ENCODE assay signal across 1 cellular context in the genomic region with DNA sequence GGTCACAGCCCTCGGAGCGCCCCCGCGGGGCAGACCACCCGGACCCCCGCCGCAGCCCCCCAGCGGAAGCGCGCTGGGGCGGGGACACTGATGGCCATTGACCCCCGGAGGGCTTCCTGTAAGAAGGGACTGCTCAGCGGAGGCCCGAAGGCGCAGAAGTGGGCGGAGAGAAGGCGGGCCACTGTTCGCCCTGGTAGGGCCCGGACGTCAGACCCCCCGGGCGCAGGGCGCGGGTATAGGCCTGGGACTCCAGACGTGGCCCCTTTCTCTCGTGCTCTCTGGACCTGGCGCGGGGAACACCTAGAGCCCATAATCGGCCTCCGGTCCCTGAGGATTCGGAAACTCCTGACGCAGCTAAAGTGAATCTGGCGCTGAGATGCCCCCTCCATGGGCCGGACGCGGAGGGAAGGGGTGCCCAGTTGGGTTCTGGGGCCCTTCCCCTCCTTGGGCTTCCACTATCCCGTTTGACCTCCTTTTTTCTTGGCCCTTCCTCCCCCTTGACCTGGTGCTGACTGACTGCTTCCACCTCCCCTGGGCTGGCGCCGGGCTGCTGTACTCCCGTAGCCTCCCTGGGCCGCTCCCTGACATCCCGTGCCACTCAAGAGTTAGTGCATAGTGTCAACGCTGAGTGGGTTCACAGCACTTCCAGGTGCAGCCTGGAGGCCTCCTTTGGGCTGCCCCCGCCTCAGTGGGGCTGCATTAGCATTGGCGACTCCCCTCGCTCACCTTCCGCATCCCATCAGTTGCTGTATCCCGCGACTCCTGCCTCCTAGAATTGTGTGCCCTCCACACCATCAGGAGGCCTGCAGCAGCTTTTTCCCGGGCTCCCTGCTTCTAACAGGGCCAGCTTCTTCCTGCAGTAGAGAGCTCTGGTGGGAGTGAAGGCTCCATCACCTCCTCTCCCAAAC.
TF ChIP-seq lines count a peak whose summit lies in the region.

No MANE protein-coding gene starts in this region.

TF ChIP-seq in GM12878, 131 proteins besides CTCF, POLR2A, EP300 and RAD21:
- TF ChIP-seq CBX5 (IDR thresholded peaks at IDR 0.05; ENCODE audit: low read depth), result no peak
- TF ChIP-seq, protein P1, sequence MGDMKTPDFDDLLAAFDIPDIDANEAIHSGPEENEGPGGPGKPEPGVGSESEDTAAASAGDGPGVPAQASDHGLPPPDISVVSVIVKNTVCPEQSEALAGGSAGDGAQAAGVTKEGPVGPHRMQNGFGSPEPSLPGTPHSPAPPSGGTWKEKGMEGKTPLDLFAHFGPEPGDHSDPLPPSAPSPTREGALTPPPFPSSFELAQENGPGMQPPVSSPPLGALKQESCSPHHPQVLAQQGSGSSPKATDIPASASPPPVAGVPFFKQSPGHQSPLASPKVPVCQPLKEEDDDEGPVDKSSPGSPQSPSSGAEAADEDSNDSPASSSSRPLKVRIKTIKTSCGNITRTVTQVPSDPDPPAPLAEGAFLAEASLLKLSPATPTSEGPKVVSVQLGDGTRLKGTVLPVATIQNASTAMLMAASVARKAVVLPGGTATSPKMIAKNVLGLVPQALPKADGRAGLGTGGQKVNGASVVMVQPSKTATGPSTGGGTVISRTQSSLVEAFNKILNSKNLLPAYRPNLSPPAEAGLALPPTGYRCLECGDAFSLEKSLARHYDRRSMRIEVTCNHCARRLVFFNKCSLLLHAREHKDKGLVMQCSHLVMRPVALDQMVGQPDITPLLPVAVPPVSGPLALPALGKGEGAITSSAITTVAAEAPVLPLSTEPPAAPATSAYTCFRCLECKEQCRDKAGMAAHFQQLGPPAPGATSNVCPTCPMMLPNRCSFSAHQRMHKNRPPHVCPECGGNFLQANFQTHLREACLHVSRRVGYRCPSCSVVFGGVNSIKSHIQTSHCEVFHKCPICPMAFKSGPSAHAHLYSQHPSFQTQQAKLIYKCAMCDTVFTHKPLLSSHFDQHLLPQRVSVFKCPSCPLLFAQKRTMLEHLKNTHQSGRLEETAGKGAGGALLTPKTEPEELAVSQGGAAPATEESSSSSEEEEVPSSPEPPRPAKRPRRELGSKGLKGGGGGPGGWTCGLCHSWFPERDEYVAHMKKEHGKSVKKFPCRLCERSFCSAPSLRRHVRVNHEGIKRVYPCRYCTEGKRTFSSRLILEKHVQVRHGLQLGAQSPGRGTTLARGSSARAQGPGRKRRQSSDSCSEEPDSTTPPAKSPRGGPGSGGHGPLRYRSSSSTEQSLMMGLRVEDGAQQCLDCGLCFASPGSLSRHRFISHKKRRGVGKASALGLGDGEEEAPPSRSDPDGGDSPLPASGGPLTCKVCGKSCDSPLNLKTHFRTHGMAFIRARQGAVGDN (IDR thresholded peaks at IDR 0.05), result 0 out of 2 replicates have a peak, but pooled peaks have one; percentile 8
- no peak for TF ChIP-seq KAT2A (conservative IDR thresholded peaks at IDR 0.05; ENCODE audit: control insufficient read depth, low read depth, low read length)
- no peak for TF ChIP-seq SMAD5 (IDR thresholded peaks at IDR 0.05; ENCODE audit: low read depth)
- TF ChIP-seq GATAD2B (conservative IDR thresholded peaks at IDR 0.05; ENCODE audit: low read depth), result peak; percentile 15
- TF ChIP-seq, protein P2, sequence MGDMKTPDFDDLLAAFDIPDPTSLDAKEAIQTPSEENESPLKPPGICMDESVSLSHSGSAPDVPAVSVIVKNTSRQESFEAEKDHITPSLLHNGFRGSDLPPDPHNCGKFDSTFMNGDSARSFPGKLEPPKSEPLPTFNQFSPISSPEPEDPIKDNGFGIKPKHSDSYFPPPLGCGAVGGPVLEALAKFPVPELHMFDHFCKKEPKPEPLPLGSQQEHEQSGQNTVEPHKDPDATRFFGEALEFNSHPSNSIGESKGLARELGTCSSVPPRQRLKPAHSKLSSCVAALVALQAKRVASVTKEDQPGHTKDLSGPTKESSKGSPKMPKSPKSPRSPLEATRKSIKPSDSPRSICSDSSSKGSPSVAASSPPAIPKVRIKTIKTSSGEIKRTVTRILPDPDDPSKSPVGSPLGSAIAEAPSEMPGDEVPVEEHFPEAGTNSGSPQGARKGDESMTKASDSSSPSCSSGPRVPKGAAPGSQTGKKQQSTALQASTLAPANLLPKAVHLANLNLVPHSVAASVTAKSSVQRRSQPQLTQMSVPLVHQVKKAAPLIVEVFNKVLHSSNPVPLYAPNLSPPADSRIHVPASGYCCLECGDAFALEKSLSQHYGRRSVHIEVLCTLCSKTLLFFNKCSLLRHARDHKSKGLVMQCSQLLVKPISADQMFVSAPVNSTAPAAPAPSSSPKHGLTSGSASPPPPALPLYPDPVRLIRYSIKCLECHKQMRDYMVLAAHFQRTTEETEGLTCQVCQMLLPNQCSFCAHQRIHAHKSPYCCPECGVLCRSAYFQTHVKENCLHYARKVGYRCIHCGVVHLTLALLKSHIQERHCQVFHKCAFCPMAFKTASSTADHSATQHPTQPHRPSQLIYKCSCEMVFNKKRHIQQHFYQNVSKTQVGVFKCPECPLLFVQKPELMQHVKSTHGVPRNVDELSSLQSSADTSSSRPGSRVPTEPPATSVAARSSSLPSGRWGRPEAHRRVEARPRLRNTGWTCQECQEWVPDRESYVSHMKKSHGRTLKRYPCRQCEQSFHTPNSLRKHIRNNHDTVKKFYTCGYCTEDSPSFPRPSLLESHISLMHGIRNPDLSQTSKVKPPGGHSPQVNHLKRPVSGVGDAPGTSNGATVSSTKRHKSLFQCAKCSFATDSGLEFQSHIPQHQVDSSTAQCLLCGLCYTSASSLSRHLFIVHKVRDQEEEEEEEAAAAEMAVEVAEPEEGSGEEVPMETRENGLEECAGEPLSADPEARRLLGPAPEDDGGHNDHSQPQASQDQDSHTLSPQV (IDR thresholded peaks at IDR 0.05), result no peak
- TF ChIP-seq SMARCA5 (IDR thresholded peaks at IDR 0.05), result peak; percentile 43; the same call in 1 of the 2 replicates
- TF ChIP-seq, protein P3, sequence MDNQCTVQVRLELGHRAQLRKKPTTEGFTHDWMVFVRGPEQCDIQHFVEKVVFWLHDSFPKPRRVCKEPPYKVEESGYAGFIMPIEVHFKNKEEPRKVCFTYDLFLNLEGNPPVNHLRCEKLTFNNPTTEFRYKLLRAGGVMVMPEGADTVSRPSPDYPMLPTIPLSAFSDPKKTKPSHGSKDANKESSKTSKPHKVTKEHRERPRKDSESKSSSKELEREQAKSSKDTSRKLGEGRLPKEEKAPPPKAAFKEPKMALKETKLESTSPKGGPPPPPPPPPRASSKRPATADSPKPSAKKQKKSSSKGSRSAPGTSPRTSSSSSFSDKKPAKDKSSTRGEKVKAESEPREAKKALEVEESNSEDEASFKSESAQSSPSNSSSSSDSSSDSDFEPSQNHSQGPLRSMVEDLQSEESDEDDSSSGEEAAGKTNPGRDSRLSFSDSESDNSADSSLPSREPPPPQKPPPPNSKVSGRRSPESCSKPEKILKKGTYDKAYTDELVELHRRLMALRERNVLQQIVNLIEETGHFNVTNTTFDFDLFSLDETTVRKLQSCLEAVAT (IDR thresholded peaks at IDR 0.05), result 0 out of 2 replicates have a peak, but pooled peaks have one; percentile 26
- TF ChIP-seq, protein P4, sequence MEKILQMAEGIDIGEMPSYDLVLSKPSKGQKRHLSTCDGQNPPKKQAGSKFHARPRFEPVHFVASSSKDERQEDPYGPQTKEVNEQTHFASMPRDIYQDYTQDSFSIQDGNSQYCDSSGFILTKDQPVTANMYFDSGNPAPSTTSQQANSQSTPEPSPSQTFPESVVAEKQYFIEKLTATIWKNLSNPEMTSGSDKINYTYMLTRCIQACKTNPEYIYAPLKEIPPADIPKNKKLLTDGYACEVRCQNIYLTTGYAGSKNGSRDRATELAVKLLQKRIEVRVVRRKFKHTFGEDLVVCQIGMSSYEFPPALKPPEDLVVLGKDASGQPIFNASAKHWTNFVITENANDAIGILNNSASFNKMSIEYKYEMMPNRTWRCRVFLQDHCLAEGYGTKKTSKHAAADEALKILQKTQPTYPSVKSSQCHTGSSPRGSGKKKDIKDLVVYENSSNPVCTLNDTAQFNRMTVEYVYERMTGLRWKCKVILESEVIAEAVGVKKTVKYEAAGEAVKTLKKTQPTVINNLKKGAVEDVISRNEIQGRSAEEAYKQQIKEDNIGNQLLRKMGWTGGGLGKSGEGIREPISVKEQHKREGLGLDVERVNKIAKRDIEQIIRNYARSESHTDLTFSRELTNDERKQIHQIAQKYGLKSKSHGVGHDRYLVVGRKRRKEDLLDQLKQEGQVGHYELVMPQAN (conservative IDR thresholded peaks at IDR 0.05), result 0 out of 2 replicates have a peak, but pooled peaks have one; percentile 51
- no peak for TF ChIP-seq SPI1 (IDR thresholded peaks at IDR 0.05; ENCODE audit: borderline replicate concordance, insufficient read depth, low read depth, low read length)
- peak; percentile 34 for TF ChIP-seq LARP7 (IDR thresholded peaks at IDR 0.05)
- no peak for TF ChIP-seq POU2F2 (IDR thresholded peaks at IDR 0.05; ENCODE audit: borderline replicate concordance, low read depth, low read length)
- 0 out of 2 replicates have a peak, but pooled peaks have one; percentile 6 for TF ChIP-seq DPF2 (IDR thresholded peaks at IDR 0.05)
- TF ChIP-seq IRF4 (IDR thresholded peaks at IDR 0.05; ENCODE audit: low read depth, low read length), result no peak
- TF ChIP-seq, protein P5, sequence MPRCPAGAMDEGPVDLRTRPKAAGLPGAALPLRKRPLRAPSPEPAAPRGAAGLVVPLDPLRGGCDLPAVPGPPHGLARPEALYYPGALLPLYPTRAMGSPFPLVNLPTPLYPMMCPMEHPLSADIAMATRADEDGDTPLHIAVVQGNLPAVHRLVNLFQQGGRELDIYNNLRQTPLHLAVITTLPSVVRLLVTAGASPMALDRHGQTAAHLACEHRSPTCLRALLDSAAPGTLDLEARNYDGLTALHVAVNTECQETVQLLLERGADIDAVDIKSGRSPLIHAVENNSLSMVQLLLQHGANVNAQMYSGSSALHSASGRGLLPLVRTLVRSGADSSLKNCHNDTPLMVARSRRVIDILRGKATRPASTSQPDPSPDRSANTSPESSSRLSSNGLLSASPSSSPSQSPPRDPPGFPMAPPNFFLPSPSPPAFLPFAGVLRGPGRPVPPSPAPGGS (IDR thresholded peaks at IDR 0.05; ENCODE audit: borderline replicate concordance, insufficient read depth, low read depth, low read length, poor library complexity, severe bottlenecking), result peak; percentile 12
- 0 out of 2 replicates have a peak, but pooled peaks have one; percentile 23 for TF ChIP-seq ZNF217 (IDR thresholded peaks at IDR 0.05)
- 0 out of 2 replicates have a peak, but pooled peaks have one; percentile 36 for TF ChIP-seq RB1 (IDR thresholded peaks at IDR 0.05; ENCODE audit: borderline replicate concordance)
TF ChIP-seq in GM12878: peak in this region for 10.
